Comparison of ENCODE assay signal across 1 cellular context in the genomic region with DNA sequence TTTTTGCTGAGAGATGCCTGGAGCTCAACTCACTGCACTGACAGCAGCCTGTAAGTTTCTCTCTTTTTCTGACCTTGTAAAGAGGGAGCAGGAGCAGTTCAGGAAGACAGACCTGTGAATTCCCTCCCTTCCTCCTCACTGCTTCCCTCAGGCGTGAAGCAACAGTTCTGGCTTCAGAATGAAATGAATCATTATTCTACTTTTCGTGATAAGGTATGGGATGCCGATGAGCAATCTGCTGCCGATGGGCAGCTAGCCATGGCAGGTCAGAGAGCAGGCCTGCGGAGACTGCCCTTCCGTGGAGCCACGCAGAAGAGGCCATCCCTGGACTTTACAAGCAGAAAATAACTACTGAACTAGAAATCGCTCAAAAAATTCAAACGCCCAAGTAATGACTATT.
TF ChIP-seq lines count a peak whose summit lies in the region.

No MANE protein-coding gene starts in this region.

TF ChIP-seq in HEK293, 187 proteins besides CTCF, POLR2A, EP300 and RAD21 (continued from another document):
- TF ChIP-seq, protein P1, sequence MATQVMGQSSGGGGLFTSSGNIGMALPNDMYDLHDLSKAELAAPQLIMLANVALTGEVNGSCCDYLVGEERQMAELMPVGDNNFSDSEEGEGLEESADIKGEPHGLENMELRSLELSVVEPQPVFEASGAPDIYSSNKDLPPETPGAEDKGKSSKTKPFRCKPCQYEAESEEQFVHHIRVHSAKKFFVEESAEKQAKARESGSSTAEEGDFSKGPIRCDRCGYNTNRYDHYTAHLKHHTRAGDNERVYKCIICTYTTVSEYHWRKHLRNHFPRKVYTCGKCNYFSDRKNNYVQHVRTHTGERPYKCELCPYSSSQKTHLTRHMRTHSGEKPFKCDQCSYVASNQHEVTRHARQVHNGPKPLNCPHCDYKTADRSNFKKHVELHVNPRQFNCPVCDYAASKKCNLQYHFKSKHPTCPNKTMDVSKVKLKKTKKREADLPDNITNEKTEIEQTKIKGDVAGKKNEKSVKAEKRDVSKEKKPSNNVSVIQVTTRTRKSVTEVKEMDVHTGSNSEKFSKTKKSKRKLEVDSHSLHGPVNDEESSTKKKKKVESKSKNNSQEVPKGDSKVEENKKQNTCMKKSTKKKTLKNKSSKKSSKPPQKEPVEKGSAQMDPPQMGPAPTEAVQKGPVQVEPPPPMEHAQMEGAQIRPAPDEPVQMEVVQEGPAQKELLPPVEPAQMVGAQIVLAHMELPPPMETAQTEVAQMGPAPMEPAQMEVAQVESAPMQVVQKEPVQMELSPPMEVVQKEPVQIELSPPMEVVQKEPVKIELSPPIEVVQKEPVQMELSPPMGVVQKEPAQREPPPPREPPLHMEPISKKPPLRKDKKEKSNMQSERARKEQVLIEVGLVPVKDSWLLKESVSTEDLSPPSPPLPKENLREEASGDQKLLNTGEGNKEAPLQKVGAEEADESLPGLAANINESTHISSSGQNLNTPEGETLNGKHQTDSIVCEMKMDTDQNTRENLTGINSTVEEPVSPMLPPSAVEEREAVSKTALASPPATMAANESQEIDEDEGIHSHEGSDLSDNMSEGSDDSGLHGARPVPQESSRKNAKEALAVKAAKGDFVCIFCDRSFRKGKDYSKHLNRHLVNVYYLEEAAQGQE (tag by site-specific recombination; IDR thresholded peaks at IDR 0.05), result no peak
- TF ChIP-seq ZNF202 (tag by site-specific recombination; IDR thresholded peaks at IDR 0.05; ENCODE audit: borderline replicate concordance) (no peak), ZNF521 (tag by site-specific recombination; IDR thresholded peaks at IDR 0.05) (no peak), GLIS1 (tag by site-specific recombination; IDR thresholded peaks at IDR 0.05) (no peak), ZNF768 (tag by site-specific recombination; IDR thresholded peaks at IDR 0.05) (no peak), ZNF654 (tag by site-specific recombination; IDR thresholded peaks at IDR 0.05; ENCODE audit: low read depth) (no peak), TRIM28 (IDR thresholded peaks at IDR 0.05; ENCODE audit: borderline replicate concordance, low read length) (peak; percentile 59; the same call in 1 of the 2 replicates), ZBTB8A (tag by site-specific recombination; IDR thresholded peaks at IDR 0.05) (no peak), GLIS2 (tag by site-specific recombination; IDR thresholded peaks at IDR 0.05) (no peak), ZNF266 (tag by site-specific recombination; IDR thresholded peaks at IDR 0.05; ENCODE audit: low read depth) (no peak), KLF9 (tag by site-specific recombination; IDR thresholded peaks at IDR 0.05; ENCODE audit: low read depth) (no peak), ZNF112 (tag by site-specific recombination; IDR thresholded peaks at IDR 0.05) (no peak), YY1 (tag by site-specific recombination; IDR thresholded peaks at IDR 0.05) (no peak), ZNF843 (tag by site-specific recombination; IDR thresholded peaks at IDR 0.05) (no peak)
- TF ChIP-seq, protein P2, sequence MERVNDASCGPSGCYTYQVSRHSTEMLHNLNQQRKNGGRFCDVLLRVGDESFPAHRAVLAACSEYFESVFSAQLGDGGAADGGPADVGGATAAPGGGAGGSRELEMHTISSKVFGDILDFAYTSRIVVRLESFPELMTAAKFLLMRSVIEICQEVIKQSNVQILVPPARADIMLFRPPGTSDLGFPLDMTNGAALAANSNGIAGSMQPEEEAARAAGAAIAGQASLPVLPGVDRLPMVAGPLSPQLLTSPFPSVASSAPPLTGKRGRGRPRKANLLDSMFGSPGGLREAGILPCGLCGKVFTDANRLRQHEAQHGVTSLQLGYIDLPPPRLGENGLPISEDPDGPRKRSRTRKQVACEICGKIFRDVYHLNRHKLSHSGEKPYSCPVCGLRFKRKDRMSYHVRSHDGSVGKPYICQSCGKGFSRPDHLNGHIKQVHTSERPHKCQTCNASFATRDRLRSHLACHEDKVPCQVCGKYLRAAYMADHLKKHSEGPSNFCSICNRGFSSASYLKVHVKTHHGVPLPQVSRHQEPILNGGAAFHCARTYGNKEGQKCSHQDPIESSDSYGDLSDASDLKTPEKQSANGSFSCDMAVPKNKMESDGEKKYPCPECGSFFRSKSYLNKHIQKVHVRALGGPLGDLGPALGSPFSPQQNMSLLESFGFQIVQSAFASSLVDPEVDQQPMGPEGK (tag by site-specific recombination; IDR thresholded peaks at IDR 0.05), result no peak
TF ChIP-seq in HEK293: peak in this region for 2.
